16 cellular contexts compared by ENCODE assay signal in the genomic region with DNA sequence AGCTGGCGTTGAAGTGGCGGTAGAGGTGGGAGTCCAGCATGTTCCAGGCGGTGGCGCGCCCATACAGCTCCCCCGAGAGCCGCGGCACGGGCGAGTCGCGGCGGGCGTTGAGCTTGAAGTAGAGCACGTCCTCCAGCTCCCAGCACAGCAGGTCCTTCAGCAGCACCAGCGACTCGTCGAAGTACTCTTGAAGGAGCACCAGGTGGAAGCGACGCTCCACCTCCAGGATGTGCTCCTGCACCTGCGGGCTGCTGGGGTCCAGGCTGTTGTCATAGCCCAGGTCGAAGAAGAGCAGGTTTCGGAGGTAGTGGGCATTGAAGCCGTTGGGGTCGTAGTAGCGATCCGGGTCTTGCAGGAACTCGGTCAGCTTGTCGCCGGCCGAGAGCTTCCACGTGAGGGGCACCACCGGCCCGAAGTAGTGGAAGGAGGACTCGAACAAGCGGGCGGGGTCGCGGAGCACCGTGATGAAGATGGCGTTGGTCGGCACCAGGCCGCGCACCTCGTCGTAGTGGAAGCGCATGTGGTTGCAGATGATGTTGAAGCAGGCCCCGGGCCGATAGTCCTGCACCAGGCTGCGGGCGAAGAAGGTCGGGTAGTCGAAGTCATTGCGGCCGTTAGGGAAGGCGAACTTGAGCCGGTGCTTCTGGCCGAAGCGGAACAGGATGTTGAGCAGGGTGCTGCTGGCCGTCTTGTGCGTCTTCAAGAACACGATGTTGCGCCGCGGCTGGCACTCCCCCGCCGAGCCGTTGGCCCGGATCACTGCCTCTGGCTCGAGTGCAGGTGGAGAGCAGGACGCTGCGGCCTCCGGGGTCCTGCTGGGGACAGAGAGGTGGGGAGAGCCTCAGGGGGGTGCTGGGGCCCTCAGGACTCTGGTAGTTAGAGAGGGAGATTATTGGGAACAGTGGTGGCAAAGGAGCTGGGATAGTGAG. TPM values are rescaled to one million over a fixed set of nuclear protein-coding genes. Genes with fewer than 3 reads are reported as not detected.
DNase-seq lines count a peak whose midpoint lies in the region; ATAC-seq and TF ChIP-seq lines count a peak whose summit lies in the region.
"Had no signal": no experiment of that assay in that cellular context is flagged by ENCODE, and none has a peak within 500 bp of the region (broad histone marks: within the 10 kb centered on the region; RNA-seq: fewer than 3 reads in every experiment).

No MANE protein-coding gene starts in this region.

- H3K27ac Mint-ChIP-seq in GM23338 = no peak overlapping the region; the same call in 1 of the 2 replicates
- H3K27ac Mint-ChIP-seq in WTC11 = 0 out of 2 replicates have a peak overlapping the region, but pooled peaks have one; percentile 64

- no peak for DNase-seq in BE2C
- DNase-seq in GM23338 (ENCODE audit: low spot score) = peak; percentile 72
- peak; percentile 52 for DNase-seq in WTC11 (ENCODE audit: low spot score)
- peak; percentile 57 for DNase-seq in mesendoderm
- no peak for DNase-seq in A673 (ENCODE audit: low spot score)
- DNase-seq in GDM1 (lab: John Stamatoyannopoulos, UW) = no peak
- DNase-seq: DMS 273 treated with DMSO at 0.1 percent for 48 hours, GF-D8, NCI-H1694 treated with DMSO at 0.1 percent for 48 hours, NCI-H345, NCI-H526 treated with DMSO at 0.1 percent for 48 hours had no signal

- H3K9me3 Mint-ChIP-seq in GM23338 (no peaks in the 10 kb centered on the region), WTC11 (no peaks in the 10 kb centered on the region)

- intact Hi-C loops in A673 (cut with micrococcal nuclease; ENCODE audit: unreplicated experiment) = no loop called here

- H3K23ac ChIP-seq in mesendoderm (ENCODE audit: low read length) = no peak overlapping the region

- no peak overlapping the region for H4K5ac ChIP-seq in mesendoderm (ENCODE audit: low read length)

- CTCF ChIA-PET in WTC11 (lab: Charles Lee) (interaction anchor here (0.6 to 2.3 kb wide), 19 partner anchors 8 to 339 kb away, joined by 3 to 14 read pairs (median 5); a partner anchor contains a TSS), A673 (lab: Charles Lee) (interaction anchor here (0.8 kb wide), 1 partner anchor 268 kb away, joined by 3 read pairs; no protein-coding TSS in a partner anchor)

- no peak overlapping the region for H4K8ac ChIP-seq in mesendoderm (ENCODE audit: low read depth, low read length)

- no peaks in the 10 kb centered on the region for H3F3A ChIP-seq in GM23338 (replicated peaks; ENCODE audit: low read depth)

- H2AFZ ChIP-seq in GM23338 = no peak overlapping the region

- no peak overlapping the region for H2BK15ac ChIP-seq in mesendoderm (replicated peaks; ENCODE audit: low read depth)

- H3K4me1 Mint-ChIP-seq in GM23338 (peaks cover 15% of the 10 kb centered on the region; the same call in 2 of the 3 replicates), WTC11 (peaks cover 23% of the 10 kb centered on the region)

- BruUV-seq in A673 (replicated peaks; lab: Mats Ljungman, UMichigan) = no TSS peak

- peak; percentile 66 for ATAC-seq in GM23338
- ATAC-seq in WTC11 = peak; percentile 62
- ATAC-seq in GM21576 (IDR thresholded peaks at IDR 0.05; ENCODE audit: unreplicated experiment) = no peak
- ATAC-seq: Right ventricle myocardium inferior had no signal

- H3K56ac ChIP-seq in mesendoderm (ENCODE audit: low read length) = no peak overlapping the region

- H3K9me2 ChIP-seq in GM23338 (ENCODE audit: insufficient read depth) = no peaks in the 10 kb centered on the region

- H3K27ac ChIP-seq in GM23338 (ENCODE audit: low read depth) (no peak overlapping the region), mesendoderm (ENCODE audit: low read depth, low read length) (no peak overlapping the region), A673 (ENCODE audit: low read depth, low read length, poor library complexity, severe bottlenecking) (no peak overlapping the region)
- H3K27ac ChIP-seq: C4-2B, KMS-11 had no signal

- H2BK5ac ChIP-seq in mesendoderm (ENCODE audit: low read length) = no peak overlapping the region

- no peaks in the 10 kb centered on the region for H3K9me3 ChIP-seq in BE2C
- H3K9me3 ChIP-seq in A673 (ENCODE audit: low read depth, low read length, poor library complexity, severe bottlenecking) = no peaks in the 10 kb centered on the region

- no peak overlapping the region for H3K18ac ChIP-seq in mesendoderm (ENCODE audit: low read length)

- H4K20me1 ChIP-seq in GM23338 (replicated peaks; ENCODE audit: insufficient read depth) = no peaks in the 10 kb centered on the region

- no peak overlapping the region for H3K4me3 ChIP-seq in BE2C (ENCODE audit: low read depth, low read length)
- no peak overlapping the region for H3K4me3 ChIP-seq in GM23338
- H3K4me3 ChIP-seq in mesendoderm (ENCODE audit: low read length) = no peak overlapping the region
- H3K4me3 ChIP-seq in A673 (ENCODE audit: low read depth, low read length, poor library complexity, severe bottlenecking) = no peak overlapping the region

- no peak overlapping the region for H3K4me2 ChIP-seq in GM23338
- no peak overlapping the region for H3K4me2 ChIP-seq in mesendoderm (ENCODE audit: low read length)
- H3K4me2 ChIP-seq: KMS-11 had no signal

- H3K27me3 ChIP-seq in BE2C (no peaks in the 10 kb centered on the region), GM23338 (ENCODE audit: insufficient read depth) (no peaks in the 10 kb centered on the region), mesendoderm (ENCODE audit: insufficient read depth, low read length, poor library complexity) (no peaks in the 10 kb centered on the region), A673 (replicated peaks; ENCODE audit: insufficient read depth, low read depth, low read length, poor library complexity) (no peaks in the 10 kb centered on the region)

- WGBS in mesendoderm (ENCODE audit: extremely low coverage, insufficient coverage, low lambda C conversion rate) = no CpG with 5 or more reads among the region's 73 CpGs

- no peak overlapping the region for H3K4me3 Mint-ChIP-seq in GM23338
- no peak overlapping the region for H3K4me3 Mint-ChIP-seq in WTC11

- no peaks in the 10 kb centered on the region for H3K4me1 ChIP-seq in BE2C
- peaks cover 11% of the 10 kb centered on the region for H3K4me1 ChIP-seq in GM23338 (ENCODE audit: insufficient read depth)
- H3K4me1 ChIP-seq in mesendoderm (ENCODE audit: control insufficient read depth, low read depth, low read length) = peaks cover 2% of the 10 kb centered on the region
- no peaks in the 10 kb centered on the region for H3K4me1 ChIP-seq in A673 (ENCODE audit: insufficient read depth, low read length, poor library complexity, severe bottlenecking)

- H3K79me2 ChIP-seq in GM23338 (replicated peaks; ENCODE audit: insufficient read depth) = no peaks in the 10 kb centered on the region
- H3K79me2 ChIP-seq in mesendoderm (ENCODE audit: control insufficient read depth, insufficient read depth, low read length) = no peaks in the 10 kb centered on the region

- H3K36me3 ChIP-seq in BE2C = no peaks in the 10 kb centered on the region
- no peaks in the 10 kb centered on the region for H3K36me3 ChIP-seq in GM23338 (ENCODE audit: insufficient read depth)
- H3K36me3 ChIP-seq in mesendoderm (ENCODE audit: control insufficient read depth, insufficient read depth, low read length) = no peaks in the 10 kb centered on the region
- H3K36me3 ChIP-seq in A673 (ENCODE audit: insufficient read depth, low read length, poor library complexity, severe bottlenecking) = no peaks in the 10 kb centered on the region

- H2AK5ac ChIP-seq in mesendoderm (ENCODE audit: low read length) = no peak overlapping the region

- H3K36me3 Mint-ChIP-seq in GM23338 (ENCODE audit: low read depth) (no peaks in the 10 kb centered on the region; the same call in 2 of the 3 replicates), WTC11 (no peaks in the 10 kb centered on the region)

- no peak overlapping the region for H2BK120ac ChIP-seq in mesendoderm (ENCODE audit: low read depth, low read length)

- TF ChIP-seq CTCF in BE2C (IDR thresholded peaks at IDR 0.05; ENCODE audit: low read depth, low read length) = peak; percentile 9; the same call in 1 of the 2 replicates
- TF ChIP-seq CTCF in GM23338 (conservative IDR thresholded peaks at IDR 0.05; ENCODE audit: low read depth in 2 of 2) = peak; percentile 37 to 73
- TF ChIP-seq CTCF in WTC11 (IDR thresholded peaks at IDR 0.05) = 0 out of 2 replicates have a peak, but pooled peaks have one; percentile 13
- no peak for TF ChIP-seq CTCF in A673 (conservative IDR thresholded peaks at IDR 0.05; ENCODE audit: low read depth, low read length)

- no peaks in the 10 kb centered on the region for H3K79me1 ChIP-seq in mesendoderm (ENCODE audit: low read length)

- no peak overlapping the region for H3K9ac ChIP-seq in mesendoderm (ENCODE audit: low read length)
- H3K9ac ChIP-seq: KMS-11 had no signal

- no peak overlapping the region for H3K4ac ChIP-seq in mesendoderm (ENCODE audit: low read depth, low read length)

- peaks cover 9% of the 10 kb centered on the region for H3K27me3 Mint-ChIP-seq in GM23338 (ENCODE audit: insufficient read depth, low read depth, poor library complexity)
- H3K27me3 Mint-ChIP-seq in WTC11 (ENCODE audit: low read depth) = no peaks in the 10 kb centered on the region

- POLR2A ChIA-PET in WTC11 (lab: Charles Lee) = interaction anchor here (0.6 kb wide), 1 partner anchor 39 kb away, joined by 5 read pairs; no protein-coding TSS in a partner anchor
- POLR2A ChIA-PET in A673 (lab: Charles Lee; ENCODE audit: low non-redundant PET) = no interaction called here

RNA-seq across cellular contexts. Expression of a gene that starts 9.0 kb away (rescaled TPM):
- not detected for polyA plus RNA-seq in BE2C (2012; ENCODE audit: insufficient read depth, insufficient read length, low read depth)
- 2.1 and 2.4 TPM in 2 replicates for total RNA-seq in GM23338 (2014; rRNA removed; shearing (Covaris generic))
- polyA plus RNA-seq in GM23338 (2016; fragmentation: Nextera tagmentation; extraction: Ambion mirVana) = 0.50 and 0.84 TPM in 2 replicates
- total RNA-seq in WTC11 (2021) = 1.6 to 2.0 TPM (median 1.7 TPM) in 3 replicates
- polyA plus RNA-seq in mesendoderm (2013, experiment 1 of 2) = 0.53 TPM
- 0.53 TPM for polyA plus RNA-seq in mesendoderm (2013, experiment 2 of 2)
- total RNA-seq in A673 (2021) = not detected in 2 replicates
- total RNA-seq: SK-MEL-5 had no signal

RNA-seq across cellular contexts. Expression of a gene that starts 18.9 kb away (rescaled TPM):
- polyA plus RNA-seq in BE2C (2012; ENCODE audit: insufficient read depth, insufficient read length, low read depth) = not detected
- 9.2 and 13.3 TPM in 2 replicates for total RNA-seq in GM23338 (2014; rRNA removed; shearing (Covaris generic))
- polyA plus RNA-seq in GM23338 (2016; fragmentation: Nextera tagmentation; extraction: Ambion mirVana) = 7.5 and 8.2 TPM in 2 replicates
- total RNA-seq in WTC11 (2021) = 11.0 to 11.6 TPM (median 11.2 TPM) in 3 replicates
- 12.5 TPM for polyA plus RNA-seq in mesendoderm (2013, experiment 1 of 2)
- 12.0 TPM for polyA plus RNA-seq in mesendoderm (2013, experiment 2 of 2)
- total RNA-seq in A673 (2021) = 0.58 and 0.83 TPM in 2 replicates

RNA-seq across cellular contexts. Expression of a gene that starts 36.2 kb away (rescaled TPM):
- polyA plus RNA-seq in BE2C (2012; ENCODE audit: insufficient read depth, insufficient read length, low read depth) = 446 TPM
- total RNA-seq in GM23338 (2014; rRNA removed; shearing (Covaris generic)) = 76.9 and 78.4 TPM in 2 replicates
- 61.3 and 64.1 TPM in 2 replicates for polyA plus RNA-seq in GM23338 (2016; fragmentation: Nextera tagmentation; extraction: Ambion mirVana)
- total RNA-seq in WTC11 (2021) (108 to 128 TPM (median 109 TPM) in 3 replicates), A673 (2021) (151 and 175 TPM in 2 replicates)
- 116 TPM for polyA plus RNA-seq in mesendoderm (2013, experiment 1 of 2)
- polyA plus RNA-seq in mesendoderm (2013, experiment 2 of 2) = 112 TPM

RNA-seq across cellular contexts. Expression of a gene that starts 50.1 kb away (rescaled TPM):
- polyA plus RNA-seq in BE2C (2012; ENCODE audit: insufficient read depth, insufficient read length, low read depth) = not detected
- total RNA-seq in GM23338 (2014; rRNA removed; shearing (Covaris generic)) = 2.5 and 5.2 TPM in 2 replicates
- 1.7 and 1.9 TPM in 2 replicates for polyA plus RNA-seq in GM23338 (2016; fragmentation: Nextera tagmentation; extraction: Ambion mirVana)
- 1.9 to 2.9 TPM (median 2.8 TPM) in 3 replicates for total RNA-seq in WTC11 (2021)
- 1.2 TPM for polyA plus RNA-seq in mesendoderm (2013, experiment 1 of 2)
- 1.4 TPM for polyA plus RNA-seq in mesendoderm (2013, experiment 2 of 2)
- not detected in 2 replicates for total RNA-seq in A673 (2021)
- total RNA-seq: Right ventricle myocardium inferior had no signal

RNA-seq across cellular contexts. Expression of a gene that starts 51.4 kb away (rescaled TPM):
- 2.5 TPM for polyA plus RNA-seq in BE2C (2012; ENCODE audit: insufficient read depth, insufficient read length, low read depth)
- total RNA-seq in GM23338 (2014; rRNA removed; shearing (Covaris generic)) = 31.3 and 38.1 TPM in 2 replicates
- 12.4 and 12.9 TPM in 2 replicates for polyA plus RNA-seq in GM23338 (2016; fragmentation: Nextera tagmentation; extraction: Ambion mirVana)
- 34.7 to 39.0 TPM (median 36.7 TPM) in 3 replicates for total RNA-seq in WTC11 (2021)
- 14.8 TPM for polyA plus RNA-seq in mesendoderm (2013, experiment 1 of 2)
- polyA plus RNA-seq in mesendoderm (2013, experiment 2 of 2) = 15.2 TPM
- total RNA-seq in A673 (2021) = 7.3 and 9.8 TPM in 2 replicates

Comparison
In these comparisons a context has a peak if more than half of its experiments do, and no peak if none do; other contexts are left out.
1. DNase-seq: peak in GM23338 (single experiment), WTC11 (single experiment) and mesendoderm (single experiment); none in BE2C (single experiment), A673 (single experiment) and GDM1 (single experiment).